In genomic region chr7:132518839-132519173, GRCh38 we compare ENCODE assay signal across 22 cellular contexts. TPM values are rescaled to one million over a fixed set of nuclear protein-coding genes. Genes with fewer than 3 reads are reported as not detected.
"Had no signal": no experiment of that assay in that cellular context is flagged by ENCODE, and none has a peak within 500 bp of the region (broad histone marks: within the 10 kb centered on the region; RNA-seq: fewer than 3 reads in every experiment).

No MANE protein-coding gene starts in this region.

- H3K4me1 ChIP-seq: esophagus squamous epithelium, suprapubic skin, thyroid gland, vagina had no signal

- H3K4me3 Mint-ChIP-seq: dendritic cell treated with granulocyte-macrophage colony-stimulating factor and Interleukin-4, amounts not matched to agents 40 ng/mL and 50 ng/mL, for 4 days; memory B cell; nephron; neural progenitor cell; stimulated activated naive CD8-positive, alpha-beta T cell treated with anti-CD3 and anti-CD28 coated beads, Interleukin-15, amount 100 ng/mL, for 72 hours had no signal

- H3K4me3 ChIP-seq: esophagus squamous epithelium, heart right ventricle, lower lobe of right lung, neural progenitor cell, smooth muscle cell, suprapubic skin, thyroid gland, vagina had no signal

- H3K27ac ChIP-seq: esophagus squamous epithelium, heart right ventricle, lower lobe of right lung, neural progenitor cell, suprapubic skin, thyroid gland, vagina had no signal

- H3K27me3 Mint-ChIP-seq: stimulated activated naive CD8-positive, alpha-beta T cell treated with anti-CD3 and anti-CD28 coated beads, Interleukin-15, amount 100 ng/mL, for 72 hours had no signal

- H3K27ac Mint-ChIP-seq: dendritic cell treated with granulocyte-macrophage colony-stimulating factor and Interleukin-4, amounts not matched to agents 40 ng/mL and 50 ng/mL, for 4 days; memory B cell; nephron; neural progenitor cell; stimulated activated naive CD8-positive, alpha-beta T cell treated with anti-CD3 and anti-CD28 coated beads, Interleukin-15, amount 100 ng/mL, for 72 hours had no signal

- ATAC-seq: left colon, left ventricle myocardium superior, lower lobe of right lung had no signal

- H3K27me3 ChIP-seq: heart right ventricle, neural progenitor cell, suprapubic skin, thyroid gland, vagina had no signal

- H3K36me3 Mint-ChIP-seq: memory B cell, neural progenitor cell had no signal

- DNase-seq: effector CD8-positive, alpha-beta T cell; esophagus squamous epithelium; heart right ventricle; left colon; left ventricle myocardium superior; lower lobe of right lung; retina; stimulated activated CD4-positive, alpha-beta T cell treated with anti-CD3 and anti-CD28 coated beads, Interleukin-12 subunit alpha, Interleukin-12 subunit beta, amount 100 ng/mL, for 4 hours; stimulated activated CD4-positive, alpha-beta T cell treated with anti-CD3 and anti-CD28 coated beads, Interleukin-1b, Interleukin-23, amount 100 ng/mL, for 48 hours; stimulated activated CD4-positive, alpha-beta T cell treated with anti-CD3 and anti-CD28 coated beads, Interleukin-4, amount 100 ng/mL, for 1 hour; stimulated activated CD8-positive, alpha-beta memory T cell treated with anti-CD3 and anti-CD28 coated beads, Interleukin-4, amount 100 ng/mL, for 48 hours; stimulated activated naive CD4-positive, alpha-beta T cell; stimulated activated naive CD8-positive, alpha-beta T cell treated with anti-CD3 and anti-CD28 coated beads, Interleukin-15, amount 100 ng/mL, for 72 hours; thyroid gland had no signal

- H3K4me1 Mint-ChIP-seq: memory B cell had no signal

- H3K9me3 ChIP-seq: esophagus squamous epithelium, heart right ventricle, lower lobe of right lung, suprapubic skin, thyroid gland, vagina had no signal

- H3K9me3 Mint-ChIP-seq: dendritic cell treated with granulocyte-macrophage colony-stimulating factor and Interleukin-4, amounts not matched to agents 40 ng/mL and 50 ng/mL, for 4 days; memory B cell; nephron; neural progenitor cell; stimulated activated naive CD8-positive, alpha-beta T cell treated with anti-CD3 and anti-CD28 coated beads, Interleukin-15, amount 100 ng/mL, for 72 hours had no signal

- H3K36me3 ChIP-seq: esophagus squamous epithelium, heart right ventricle, lower lobe of right lung, neural progenitor cell, suprapubic skin, thyroid gland, vagina had no signal

RNA-seq across cellular contexts. Expression of gene PLXNA4, which starts 57.5 kb away (rescaled TPM):
- total RNA-seq: epithelial cell of proximal tubule had no signal
